Comparison of ENCODE assay signal across 1 cellular context in genomic region chr20:50192364-50193168, GRCh38.
TF ChIP-seq lines count a peak whose summit lies in the region.

No MANE protein-coding gene starts in this region.

TF ChIP-seq in K562, 482 proteins besides CTCF, POLR2A, EP300 and RAD21 (continued from another document and continues in another):
- TF ChIP-seq PBX2 (CRISPR knock-in tag; IDR thresholded peaks at IDR 0.05; ENCODE audit: low read depth) (peak; percentile 66), PBX2 (tag; conservative IDR thresholded peaks at IDR 0.05; ENCODE audit: low read depth) (peak; percentile 94), MAFK (IDR thresholded peaks at IDR 0.05; ENCODE audit: low read length) (peak; percentile 10; the same call in 1 of the 2 replicates), CHCHD3 (CRISPR knock-in tag; IDR thresholded peaks at IDR 0.05) (no peak), ZC3H4 (CRISPR knock-in tag; IDR thresholded peaks at IDR 0.05; ENCODE audit: borderline replicate concordance) (no peak), KLF6 (CRISPR knock-in tag; IDR thresholded peaks at IDR 0.05; ENCODE audit: borderline replicate concordance) (peak; percentile 86; the same call in 1 of the 2 replicates), ZNF184 (CRISPR knock-in tag; IDR thresholded peaks at IDR 0.05) (no peak), YY1 (IDR thresholded peaks at IDR 0.05; ENCODE audit: borderline replicate concordance in 1 of 3, control insufficient read depth in 1 of 3, extremely low read depth in 1 of 3, insufficient read depth in 3 of 3, insufficient read length in 1 of 3, insufficient replicate concordance in 2 of 3, low read depth in 1 of 3, low read length in 2 of 3) (peak; percentile 69 to 95 (median 89)), ZNF449 (CRISPR knock-in tag; IDR thresholded peaks at IDR 0.05) (no peak), NFATC3 (IDR thresholded peaks at IDR 0.05) (peak; percentile 65; the same call in 1 of the 2 replicates), NKRF (IDR thresholded peaks at IDR 0.05; ENCODE audit: borderline replicate concordance) (peak; percentile 90), PML (IDR thresholded peaks at IDR 0.05; ENCODE audit: low read length) (peak; percentile 33; the same call in 1 of the 2 replicates), RREB1 (CRISPR knock-in tag; IDR thresholded peaks at IDR 0.05) (no peak), CREBBP (IDR thresholded peaks at IDR 0.05; ENCODE audit: low read depth, low read length) (no peak), NFRKB (IDR thresholded peaks at IDR 0.05; ENCODE audit: low read depth) (peak; percentile 97), SIN3A (IDR thresholded peaks at IDR 0.05; ENCODE audit: borderline replicate concordance in 2 of 2, control insufficient read depth in 1 of 2, low read depth in 2 of 2, low read length in 2 of 2) (peak; percentile 94 to 98; a peak in 3 of 4 replicates), ATF2 (CRISPR knock-in tag; IDR thresholded peaks at IDR 0.05) (no peak), ZNF740 (CRISPR knock-in tag; IDR thresholded peaks at IDR 0.05) (no peak), ZNF740 (tag; IDR thresholded peaks at IDR 0.05) (0 out of 4 replicates have a peak, but pooled peaks of 1 of the 2 experiments have one; percentile 33), ZNF584 (CRISPR knock-in tag; IDR thresholded peaks at IDR 0.05; ENCODE audit: low read depth) (0 out of 2 replicates have a peak, but pooled peaks have one; percentile 24), TCF7L2 (IDR thresholded peaks at IDR 0.05; ENCODE audit: low read depth, low read length) (no peak), ZNF609 (CRISPR knock-in tag; IDR thresholded peaks at IDR 0.05; ENCODE audit: borderline replicate concordance) (no peak), ZNF668 (CRISPR knock-in tag; IDR thresholded peaks at IDR 0.05) (no peak), TBP (optimal IDR thresholded peaks at IDR 0.05; ENCODE audit: low read depth, low read length) (peak; percentile 25), ELF1 (tag; IDR thresholded peaks at IDR 0.05) (no peak), ZNF507 (tag; conservative IDR thresholded peaks at IDR 0.05) (no peak), CEBPG (CRISPR knock-in tag; IDR thresholded peaks at IDR 0.05) (peak; percentile 98), CEBPG (tag; conservative IDR thresholded peaks at IDR 0.05 in 1 of 2, IDR thresholded peaks at IDR 0.05 in 1 of 2) (peak; percentile 99), ZBTB9 (CRISPR knock-in tag; IDR thresholded peaks at IDR 0.05) (no peak), ZNF41 (CRISPR knock-in tag; conservative IDR thresholded peaks at IDR 0.05) (0 out of 2 replicates have a peak, but pooled peaks have one; percentile 12), EP400 (IDR thresholded peaks at IDR 0.05) (peak; percentile 99), NRF1 (conservative IDR thresholded peaks at IDR 0.05 in 1 of 2, IDR thresholded peaks at IDR 0.05 in 1 of 2) (0 out of 4 replicates have a peak, but pooled peaks of 1 of the 2 experiments have one; percentile 2), FOXK1 (CRISPR knock-in tag; IDR thresholded peaks at IDR 0.05; ENCODE audit: borderline replicate concordance) (0 out of 2 replicates have a peak, but pooled peaks have one; percentile 43), LEF1 (IDR thresholded peaks at IDR 0.05) (peak; percentile 35; the same call in 1 of the 2 replicates)
